In genomic region chr6:131769385-131770141, GRCh38 we compare ENCODE assay signal across 1 cellular context.
A peak's percentile ranks its signal among the peaks of the same experiment; 100 is the strongest.
TF ChIP-seq lines count a peak whose summit lies in the region.

No MANE protein-coding gene starts in this region.

TF ChIP-seq in HepG2, 621 proteins besides CTCF, POLR2A, EP300 and RAD21 (continued from another document and continues in another):
- no peak for TF ChIP-seq PRDM4 (CRISPR knock-in tag; IDR thresholded peaks at IDR 0.05; ENCODE audit: borderline replicate concordance)
- TF ChIP-seq THAP9 (CRISPR knock-in tag; IDR thresholded peaks at IDR 0.05; ENCODE audit: borderline replicate concordance): peak; percentile 24; the same call in 1 of the 2 replicates
- peak; percentile 31; the same call in 1 of the 2 replicates for TF ChIP-seq ZNF792 (CRISPR knock-in tag; IDR thresholded peaks at IDR 0.05)
- 0 out of 2 replicates have a peak, but pooled peaks have one; percentile 26 for TF ChIP-seq ZNF629 (CRISPR knock-in tag; conservative IDR thresholded peaks at IDR 0.05)
- peak; percentile 62; the same call in 1 of the 2 replicates for TF ChIP-seq SAP130 (CRISPR knock-in tag; IDR thresholded peaks at IDR 0.05; ENCODE audit: low read depth)
- peak; percentile 85; the same call in 1 of the 2 replicates for TF ChIP-seq ZSCAN9 (CRISPR knock-in tag; IDR thresholded peaks at IDR 0.05; ENCODE audit: borderline replicate concordance)
- TF ChIP-seq MIER2 (CRISPR knock-in tag; IDR thresholded peaks at IDR 0.05): no peak
- peak; percentile 43; the same call in 1 of the 2 replicates for TF ChIP-seq TBX3 (IDR thresholded peaks at IDR 0.05; ENCODE audit: borderline replicate concordance)
- peak; percentile 63 for TF ChIP-seq RARA (CRISPR knock-in tag; IDR thresholded peaks at IDR 0.05)
- TF ChIP-seq CREM (IDR thresholded peaks at IDR 0.05): peak; percentile 65; the same call in 1 of the 2 replicates
- TF ChIP-seq CREM (CRISPR knock-in tag; IDR thresholded peaks at IDR 0.05): no peak
- peak; percentile 22; the same call in 1 of the 2 replicates for TF ChIP-seq SOX13 (IDR thresholded peaks at IDR 0.05)
- TF ChIP-seq SOX13 (CRISPR knock-in tag; conservative IDR thresholded peaks at IDR 0.05 in 1 of 2, IDR thresholded peaks at IDR 0.05 in 1 of 2): peak in 1 of 2 experiments; percentile 86; a peak in 2 of 4 replicates
- peak; percentile 88 for TF ChIP-seq FOXA3 (CRISPR knock-in tag; IDR thresholded peaks at IDR 0.05)
- peak; percentile 98 for TF ChIP-seq AHDC1 (CRISPR knock-in tag; IDR thresholded peaks at IDR 0.05; ENCODE audit: borderline replicate concordance)
- TF ChIP-seq KDM3A (CRISPR knock-in tag; IDR thresholded peaks at IDR 0.05; ENCODE audit: low read depth): peak; percentile 37; the same call in 1 of the 2 replicates
- TF ChIP-seq KAT8 (CRISPR knock-in tag; IDR thresholded peaks at IDR 0.05): peak; percentile 67
- TF ChIP-seq SRSF1 (optimal IDR thresholded peaks at IDR 0.05; ENCODE audit: low read depth, low read length): no peak
- peak; percentile 80 for TF ChIP-seq DRAP1 (CRISPR knock-in tag; IDR thresholded peaks at IDR 0.05)
- TF ChIP-seq PHF21A (CRISPR knock-in tag; IDR thresholded peaks at IDR 0.05): peak; percentile 43; the same call in 1 of the 2 replicates
- TF ChIP-seq TRIM24 (CRISPR knock-in tag; IDR thresholded peaks at IDR 0.05): no peak
- peak; percentile 93 for TF ChIP-seq BCL6 (CRISPR knock-in tag; IDR thresholded peaks at IDR 0.05)
- peak; percentile 91 for TF ChIP-seq HMG20A (CRISPR knock-in tag; IDR thresholded peaks at IDR 0.05; ENCODE audit: borderline replicate concordance)
- TF ChIP-seq RBAK (CRISPR knock-in tag; IDR thresholded peaks at IDR 0.05): peak; percentile 59; the same call in 1 of the 2 replicates
- TF ChIP-seq PBX2 (CRISPR knock-in tag; IDR thresholded peaks at IDR 0.05): no peak
- TF ChIP-seq LCORL (IDR thresholded peaks at IDR 0.05): peak; percentile 57; the same call in 1 of the 2 replicates
- TF ChIP-seq LCORL (CRISPR knock-in tag; IDR thresholded peaks at IDR 0.05): no peak
- TF ChIP-seq HMGXB4 (CRISPR knock-in tag; IDR thresholded peaks at IDR 0.05; ENCODE audit: borderline replicate concordance in 1 of 2, low read depth in 1 of 2): peak in 1 of 2 experiments; percentile 57; a peak in 1 of 4 replicates
- peak; percentile 84 for TF ChIP-seq ZMYM3 (CRISPR knock-in tag; IDR thresholded peaks at IDR 0.05)
- no peak for TF ChIP-seq FOXP1 (IDR thresholded peaks at IDR 0.05)
- peak; percentile 38; the same call in 1 of the 2 replicates for TF ChIP-seq FOXP1 (CRISPR knock-in tag; IDR thresholded peaks at IDR 0.05)
- TF ChIP-seq EHMT2 (IDR thresholded peaks at IDR 0.05; ENCODE audit: borderline replicate concordance, low read depth, low read length): peak; percentile 76; the same call in 1 of the 2 replicates
- TF ChIP-seq RCOR2 (CRISPR knock-in tag; IDR thresholded peaks at IDR 0.05): peak; percentile 96
- TF ChIP-seq ZNF331 (CRISPR knock-in tag; IDR thresholded peaks at IDR 0.05): peak; percentile 54; the same call in 1 of the 2 replicates
- peak; percentile 77; the same call in 1 of the 2 replicates for TF ChIP-seq DPF2 (CRISPR knock-in tag; IDR thresholded peaks at IDR 0.05; ENCODE audit: borderline replicate concordance, low read depth)
- no peak for TF ChIP-seq CREB1 (IDR thresholded peaks at IDR 0.05)
- TF ChIP-seq CREB1 (CRISPR knock-in tag; IDR thresholded peaks at IDR 0.05): peak; percentile 9; the same call in 1 of the 2 replicates
- 0 out of 2 replicates have a peak, but pooled peaks have one; percentile 50 for TF ChIP-seq ZNF784 (CRISPR knock-in tag; IDR thresholded peaks at IDR 0.05; ENCODE audit: borderline replicate concordance)
- TF ChIP-seq SNAPC2 (CRISPR knock-in tag; IDR thresholded peaks at IDR 0.05): peak; percentile 62; the same call in 1 of the 2 replicates
- TF ChIP-seq ZFP1 (CRISPR knock-in tag; IDR thresholded peaks at IDR 0.05): 0 out of 2 replicates have a peak, but pooled peaks have one; percentile 38
- no peak for TF ChIP-seq MAF1 (CRISPR knock-in tag; IDR thresholded peaks at IDR 0.05; ENCODE audit: borderline replicate concordance)
- TF ChIP-seq KDM6A (CRISPR knock-in tag; IDR thresholded peaks at IDR 0.05; ENCODE audit: low read depth): peak; percentile 94
- peak; percentile 53; the same call in 1 of the 2 replicates for TF ChIP-seq HOXA3 (CRISPR knock-in tag; IDR thresholded peaks at IDR 0.05)
- TF ChIP-seq ZFP82 (CRISPR knock-in tag; IDR thresholded peaks at IDR 0.05; ENCODE audit: borderline replicate concordance): 0 out of 2 replicates have a peak, but pooled peaks have one; percentile 63
- no peak for TF ChIP-seq MZF1 (CRISPR knock-in tag; IDR thresholded peaks at IDR 0.05; ENCODE audit: borderline replicate concordance)
- TF ChIP-seq ZNF33A (CRISPR knock-in tag; IDR thresholded peaks at IDR 0.05; ENCODE audit: borderline replicate concordance): peak; percentile 58; the same call in 1 of the 2 replicates
- 0 out of 2 replicates have a peak, but pooled peaks have one; percentile 47 for TF ChIP-seq CBX5 (CRISPR knock-in tag; IDR thresholded peaks at IDR 0.05; ENCODE audit: borderline replicate concordance)
- TF ChIP-seq TFDP2 (CRISPR knock-in tag; IDR thresholded peaks at IDR 0.05): no peak
- no peak for TF ChIP-seq SUZ12 (IDR thresholded peaks at IDR 0.05; ENCODE audit: low read depth, low read length)
- TF ChIP-seq ZFYVE20 (CRISPR knock-in tag; IDR thresholded peaks at IDR 0.05; ENCODE audit: borderline replicate concordance, low read depth): no peak
- TF ChIP-seq MAX (IDR thresholded peaks at IDR 0.05): peak; percentile 60; the same call in 1 of the 2 replicates
